Comparison of ENCODE assay signal across 8 cellular contexts in genomic region chr15:73704869-73705645, GRCh38. TPM values are rescaled to one million over a fixed set of nuclear protein-coding genes. Genes with fewer than 3 reads are reported as not detected.
DNase-seq lines count a peak whose midpoint lies in the region; ATAC-seq and TF ChIP-seq lines count a peak whose summit lies in the region.

No MANE protein-coding gene starts in this region.

- no peaks in the 10 kb centered on the region for H3K4me1 ChIP-seq in KMS-11 (ENCODE audit: low read depth, poor library complexity, severe bottlenecking)
- H3K4me1 ChIP-seq in hepatocyte (ENCODE audit: insufficient read depth): no peaks in the 10 kb centered on the region

- no peaks in the 10 kb centered on the region for H3K27me3 ChIP-seq in KMS-11 (ENCODE audit: insufficient read depth, low read depth)
- no peaks in the 10 kb centered on the region for H3K27me3 ChIP-seq in hepatocyte

- H3K36me3 ChIP-seq in KMS-11 (ENCODE audit: insufficient read depth) (no peaks in the 10 kb centered on the region), hepatocyte (replicated peaks; ENCODE audit: insufficient read depth, low read depth) (no peaks in the 10 kb centered on the region)

- no peaks in the 10 kb centered on the region for H4K20me1 ChIP-seq in KMS-11 (ENCODE audit: insufficient read depth)
- H4K20me1 ChIP-seq in hepatocyte (ENCODE audit: insufficient read depth, poor library complexity, severe bottlenecking): peaks cover 28% of the 10 kb centered on the region

- no peak overlapping the region for H3K27ac Mint-ChIP-seq in activated naive CD8-positive, alpha-beta T cell treated with anti-CD3 and anti-CD28 coated beads, Interleukin-2, amount 50 U/mL, for 24 hours

- no peaks in the 10 kb centered on the region for H3K36me3 Mint-ChIP-seq in activated naive CD8-positive, alpha-beta T cell treated with anti-CD3 and anti-CD28 coated beads, Interleukin-2, amount 50 U/mL, for 24 hours (ENCODE audit: low read depth)

- no peak overlapping the region for H3K4me3 Mint-ChIP-seq in activated naive CD8-positive, alpha-beta T cell treated with anti-CD3 and anti-CD28 coated beads, Interleukin-2, amount 50 U/mL, for 24 hours

- TF ChIP-seq CTCF in KMS-11 (conservative IDR thresholded peaks at IDR 0.05; ENCODE audit: low read depth, low read length) (peak; percentile 83), hepatocyte (IDR thresholded peaks at IDR 0.05; ENCODE audit: poor library complexity) (peak; percentile 77)

- H3K4me3 ChIP-seq in KMS-11 (IDR thresholded peaks at IDR 0.05; ENCODE audit: insufficient read depth, low read depth, low read length) (no peak overlapping the region), hepatocyte (no peak overlapping the region)

- ATAC-seq in activated naive CD8-positive, alpha-beta T cell treated with anti-CD3 and anti-CD28 coated beads, Interleukin-2, amount 50 U/mL, for 24 hours: peak; percentile 57
- ATAC-seq in GM19328 (IDR thresholded peaks at IDR 0.05; ENCODE audit: unreplicated experiment): no peak
- ATAC-seq in HG03432 (IDR thresholded peaks at IDR 0.05; ENCODE audit: unreplicated experiment): no peak

- DNase-seq in ELR (ENCODE audit: low read depth) (peak; percentile 64), T follicular helper cell (ENCODE audit: low read depth) (peak; percentile 41), hepatocyte (ENCODE audit: low spot score) (peak; percentile 82)
- DNase-seq in activated naive CD8-positive, alpha-beta T cell treated with anti-CD3 and anti-CD28 coated beads, Interleukin-2, amount 50 U/mL, for 24 hours: peak; percentile 71
- DNase-seq in stimulated activated CD4-positive, alpha-beta T cell treated with anti-CD3 and anti-CD28 coated beads, Interleukin-1b, Interleukin-23, amount 100 ng/mL, for 4 hours (ENCODE audit: low read depth in 2 of 2): peak; percentile 54 to 59

- H3K9me3 Mint-ChIP-seq in activated naive CD8-positive, alpha-beta T cell treated with anti-CD3 and anti-CD28 coated beads, Interleukin-2, amount 50 U/mL, for 24 hours: no peaks in the 10 kb centered on the region

- H3K4me1 Mint-ChIP-seq in activated naive CD8-positive, alpha-beta T cell treated with anti-CD3 and anti-CD28 coated beads, Interleukin-2, amount 50 U/mL, for 24 hours: no peaks in the 10 kb centered on the region

- no peaks in the 10 kb centered on the region for H3K9me3 ChIP-seq in hepatocyte (ENCODE audit: low read depth)

- H3K4me2 ChIP-seq in KMS-11: no peak overlapping the region
- H3K4me2 ChIP-seq in hepatocyte: no peak overlapping the region

- H3K27ac ChIP-seq in KMS-11 (no peak overlapping the region), hepatocyte (no peak overlapping the region)

- H3K9ac ChIP-seq in KMS-11: no peak overlapping the region

- no peak overlapping the region for H2AFZ ChIP-seq in KMS-11 (ENCODE audit: low read depth)
- H2AFZ ChIP-seq in hepatocyte: no peak overlapping the region

- H3K79me2 ChIP-seq in KMS-11 (ENCODE audit: insufficient read depth, low read depth) (no peaks in the 10 kb centered on the region), hepatocyte (peaks cover 14% of the 10 kb centered on the region)

- H3K9me2 ChIP-seq in hepatocyte (replicated peaks; ENCODE audit: insufficient read depth): no peaks in the 10 kb centered on the region

- WGBS in hepatocyte (ENCODE audit: low lambda C conversion rate, missing lambda C conversion rate): 63% methylated on average over 13 of the region's 13 CpGs

- H3K27me3 Mint-ChIP-seq in activated naive CD8-positive, alpha-beta T cell treated with anti-CD3 and anti-CD28 coated beads, Interleukin-2, amount 50 U/mL, for 24 hours: peaks cover 15% of the 10 kb centered on the region

RNA-seq across cellular contexts. Expression of gene CD276, which starts 20.9 kb away (rescaled TPM):
- total RNA-seq in hepatocyte: 94.4 and 106 TPM in 2 replicates
- polyA plus RNA-seq in hepatocyte: 178 and 222 TPM in 2 replicates

RNA-seq across cellular contexts. Expression of gene INSYN1, which starts 48.1 kb away (rescaled TPM):
- 1.3 and 3.3 TPM in 2 replicates for total RNA-seq in hepatocyte
- polyA plus RNA-seq in hepatocyte: 1.9 and 8.1 TPM in 2 replicates
